In the genomic region with DNA sequence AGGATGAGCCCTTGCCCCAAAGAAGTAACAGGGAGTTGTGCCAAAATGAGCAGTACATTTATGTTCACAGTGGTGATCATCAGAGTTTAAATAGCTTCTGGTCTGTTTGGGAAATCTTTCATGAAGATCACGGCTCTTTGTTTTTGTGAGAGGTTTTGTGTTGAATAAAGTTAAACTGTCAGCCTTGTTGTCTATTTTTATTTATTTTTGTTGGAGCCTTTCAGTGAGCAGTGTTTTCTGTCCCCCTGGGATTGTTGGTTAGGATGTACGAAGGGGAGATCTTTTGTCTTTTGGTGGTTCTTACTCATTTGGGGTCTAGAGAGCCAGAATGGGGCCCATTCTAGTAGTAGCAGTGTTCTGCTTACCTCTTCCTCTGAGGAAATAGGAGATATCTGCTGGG, we compare ENCODE assay signal across 1 cellular context.
TF ChIP-seq lines count a peak whose summit lies in the region.

No MANE protein-coding gene starts in this region.

TF ChIP-seq in H1, 55 proteins besides CTCF, POLR2A, EP300 and RAD21:
- no peak for TF ChIP-seq RBBP5 (IDR thresholded peaks at IDR 0.05; ENCODE audit: borderline replicate concordance, low read depth, low read length)
- no peak for TF ChIP-seq RNF2 (IDR thresholded peaks at IDR 0.05; ENCODE audit: borderline replicate concordance, low read depth, low read length, missing control alignments, poor library complexity, severe bottlenecking)
- no peak for TF ChIP-seq TCF12 (IDR thresholded peaks at IDR 0.05; ENCODE audit: low read depth, low read length)
- TF ChIP-seq HDAC2 (IDR thresholded peaks at IDR 0.05; ENCODE audit: borderline replicate concordance in 1 of 2, low read depth in 2 of 2, low read length in 2 of 2): no peak
- no peak for TF ChIP-seq POLR2AphosphoS5 (IDR thresholded peaks at IDR 0.05; ENCODE audit: low read depth, low read length)
- TF ChIP-seq JUN (IDR thresholded peaks at IDR 0.05; ENCODE audit: low read depth, low read length): no peak
- no peak for TF ChIP-seq SIX5 (IDR thresholded peaks at IDR 0.05; ENCODE audit: low read depth, low read length)
- no peak for TF ChIP-seq CHD1 (IDR thresholded peaks at IDR 0.05; ENCODE audit: low read depth, low read length)
- no peak for TF ChIP-seq EZH2 (IDR thresholded peaks at IDR 0.05; ENCODE audit: low read depth, low read length, severe bottlenecking)
- TF ChIP-seq KDM4A (IDR thresholded peaks at IDR 0.05; ENCODE audit: low read depth, low read length, severe bottlenecking): no peak
- TF ChIP-seq, protein P1, sequence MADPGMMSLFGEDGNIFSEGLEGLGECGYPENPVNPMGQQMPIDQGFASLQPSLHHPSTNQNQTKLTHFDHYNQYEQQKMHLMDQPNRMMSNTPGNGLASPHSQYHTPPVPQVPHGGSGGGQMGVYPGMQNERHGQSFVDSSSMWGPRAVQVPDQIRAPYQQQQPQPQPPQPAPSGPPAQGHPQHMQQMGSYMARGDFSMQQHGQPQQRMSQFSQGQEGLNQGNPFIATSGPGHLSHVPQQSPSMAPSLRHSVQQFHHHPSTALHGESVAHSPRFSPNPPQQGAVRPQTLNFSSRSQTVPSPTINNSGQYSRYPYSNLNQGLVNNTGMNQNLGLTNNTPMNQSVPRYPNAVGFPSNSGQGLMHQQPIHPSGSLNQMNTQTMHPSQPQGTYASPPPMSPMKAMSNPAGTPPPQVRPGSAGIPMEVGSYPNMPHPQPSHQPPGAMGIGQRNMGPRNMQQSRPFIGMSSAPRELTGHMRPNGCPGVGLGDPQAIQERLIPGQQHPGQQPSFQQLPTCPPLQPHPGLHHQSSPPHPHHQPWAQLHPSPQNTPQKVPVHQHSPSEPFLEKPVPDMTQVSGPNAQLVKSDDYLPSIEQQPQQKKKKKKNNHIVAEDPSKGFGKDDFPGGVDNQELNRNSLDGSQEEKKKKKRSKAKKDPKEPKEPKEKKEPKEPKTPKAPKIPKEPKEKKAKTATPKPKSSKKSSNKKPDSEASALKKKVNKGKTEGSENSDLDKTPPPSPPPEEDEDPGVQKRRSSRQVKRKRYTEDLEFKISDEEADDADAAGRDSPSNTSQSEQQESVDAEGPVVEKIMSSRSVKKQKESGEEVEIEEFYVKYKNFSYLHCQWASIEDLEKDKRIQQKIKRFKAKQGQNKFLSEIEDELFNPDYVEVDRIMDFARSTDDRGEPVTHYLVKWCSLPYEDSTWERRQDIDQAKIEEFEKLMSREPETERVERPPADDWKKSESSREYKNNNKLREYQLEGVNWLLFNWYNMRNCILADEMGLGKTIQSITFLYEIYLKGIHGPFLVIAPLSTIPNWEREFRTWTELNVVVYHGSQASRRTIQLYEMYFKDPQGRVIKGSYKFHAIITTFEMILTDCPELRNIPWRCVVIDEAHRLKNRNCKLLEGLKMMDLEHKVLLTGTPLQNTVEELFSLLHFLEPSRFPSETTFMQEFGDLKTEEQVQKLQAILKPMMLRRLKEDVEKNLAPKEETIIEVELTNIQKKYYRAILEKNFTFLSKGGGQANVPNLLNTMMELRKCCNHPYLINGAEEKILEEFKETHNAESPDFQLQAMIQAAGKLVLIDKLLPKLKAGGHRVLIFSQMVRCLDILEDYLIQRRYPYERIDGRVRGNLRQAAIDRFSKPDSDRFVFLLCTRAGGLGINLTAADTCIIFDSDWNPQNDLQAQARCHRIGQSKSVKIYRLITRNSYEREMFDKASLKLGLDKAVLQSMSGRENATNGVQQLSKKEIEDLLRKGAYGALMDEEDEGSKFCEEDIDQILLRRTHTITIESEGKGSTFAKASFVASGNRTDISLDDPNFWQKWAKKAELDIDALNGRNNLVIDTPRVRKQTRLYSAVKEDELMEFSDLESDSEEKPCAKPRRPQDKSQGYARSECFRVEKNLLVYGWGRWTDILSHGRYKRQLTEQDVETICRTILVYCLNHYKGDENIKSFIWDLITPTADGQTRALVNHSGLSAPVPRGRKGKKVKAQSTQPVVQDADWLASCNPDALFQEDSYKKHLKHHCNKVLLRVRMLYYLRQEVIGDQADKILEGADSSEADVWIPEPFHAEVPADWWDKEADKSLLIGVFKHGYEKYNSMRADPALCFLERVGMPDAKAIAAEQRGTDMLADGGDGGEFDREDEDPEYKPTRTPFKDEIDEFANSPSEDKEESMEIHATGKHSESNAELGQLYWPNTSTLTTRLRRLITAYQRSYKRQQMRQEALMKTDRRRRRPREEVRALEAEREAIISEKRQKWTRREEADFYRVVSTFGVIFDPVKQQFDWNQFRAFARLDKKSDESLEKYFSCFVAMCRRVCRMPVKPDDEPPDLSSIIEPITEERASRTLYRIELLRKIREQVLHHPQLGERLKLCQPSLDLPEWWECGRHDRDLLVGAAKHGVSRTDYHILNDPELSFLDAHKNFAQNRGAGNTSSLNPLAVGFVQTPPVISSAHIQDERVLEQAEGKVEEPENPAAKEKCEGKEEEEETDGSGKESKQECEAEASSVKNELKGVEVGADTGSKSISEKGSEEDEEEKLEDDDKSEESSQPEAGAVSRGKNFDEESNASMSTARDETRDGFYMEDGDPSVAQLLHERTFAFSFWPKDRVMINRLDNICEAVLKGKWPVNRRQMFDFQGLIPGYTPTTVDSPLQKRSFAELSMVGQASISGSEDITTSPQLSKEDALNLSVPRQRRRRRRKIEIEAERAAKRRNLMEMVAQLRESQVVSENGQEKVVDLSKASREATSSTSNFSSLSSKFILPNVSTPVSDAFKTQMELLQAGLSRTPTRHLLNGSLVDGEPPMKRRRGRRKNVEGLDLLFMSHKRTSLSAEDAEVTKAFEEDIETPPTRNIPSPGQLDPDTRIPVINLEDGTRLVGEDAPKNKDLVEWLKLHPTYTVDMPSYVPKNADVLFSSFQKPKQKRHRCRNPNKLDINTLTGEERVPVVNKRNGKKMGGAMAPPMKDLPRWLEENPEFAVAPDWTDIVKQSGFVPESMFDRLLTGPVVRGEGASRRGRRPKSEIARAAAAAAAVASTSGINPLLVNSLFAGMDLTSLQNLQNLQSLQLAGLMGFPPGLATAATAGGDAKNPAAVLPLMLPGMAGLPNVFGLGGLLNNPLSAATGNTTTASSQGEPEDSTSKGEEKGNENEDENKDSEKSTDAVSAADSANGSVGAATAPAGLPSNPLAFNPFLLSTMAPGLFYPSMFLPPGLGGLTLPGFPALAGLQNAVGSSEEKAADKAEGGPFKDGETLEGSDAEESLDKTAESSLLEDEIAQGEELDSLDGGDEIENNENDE (IDR thresholded peaks at IDR 0.05; ENCODE audit: insufficient replicate concordance, low read length): no peak
